Comparison of ENCODE assay signal across 1 cellular context in the genomic region with DNA sequence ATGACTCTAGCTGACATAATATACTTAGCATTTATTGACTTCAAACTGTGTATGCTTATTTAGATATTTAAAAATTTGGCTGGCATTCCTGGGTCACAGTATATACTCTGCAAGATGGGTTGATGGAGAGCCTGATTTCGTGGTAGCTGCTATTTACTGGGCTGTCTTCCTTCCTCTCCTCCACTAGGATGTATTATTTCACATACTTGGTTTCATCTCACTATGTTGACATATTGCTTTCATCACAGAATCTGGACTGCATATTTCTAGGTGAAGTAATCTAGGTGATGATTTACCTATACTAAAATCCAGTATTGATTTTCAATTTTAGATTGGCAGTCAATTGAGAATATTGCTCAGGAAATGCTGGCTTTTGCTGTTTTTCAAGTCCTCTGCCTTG.
TF ChIP-seq lines count a peak whose summit lies in the region.

No MANE protein-coding gene starts in this region.

TF ChIP-seq in GM23338, 12 proteins besides CTCF, POLR2A, EP300 and RAD21 (continued from another document):
- TF ChIP-seq ZNF462 (CRISPR knock-in tag; IDR thresholded peaks at IDR 0.05) (no peak), EZH2 (IDR thresholded peaks at IDR 0.05; ENCODE audit: low read depth, unreplicated experiment) (no peak), ZNF331 (CRISPR knock-in tag; IDR thresholded peaks at IDR 0.05; ENCODE audit: low read depth) (no peak), EZH2phosphoT487 (IDR thresholded peaks at IDR 0.05; ENCODE audit: unreplicated experiment) (no peak), JUNB (IDR thresholded peaks at IDR 0.05; ENCODE audit: unreplicated experiment) (no peak), NANOG (IDR thresholded peaks at IDR 0.05; ENCODE audit: borderline replicate concordance) (no peak), STAT1 (IDR thresholded peaks at IDR 0.05; ENCODE audit: unreplicated experiment) (no peak), POLR2AphosphoS5 (IDR thresholded peaks at IDR 0.05; ENCODE audit: low read depth) (no peak), ZNF114 (CRISPR knock-in tag; IDR thresholded peaks at IDR 0.05) (no peak)
- TF ChIP-seq, protein P1, sequence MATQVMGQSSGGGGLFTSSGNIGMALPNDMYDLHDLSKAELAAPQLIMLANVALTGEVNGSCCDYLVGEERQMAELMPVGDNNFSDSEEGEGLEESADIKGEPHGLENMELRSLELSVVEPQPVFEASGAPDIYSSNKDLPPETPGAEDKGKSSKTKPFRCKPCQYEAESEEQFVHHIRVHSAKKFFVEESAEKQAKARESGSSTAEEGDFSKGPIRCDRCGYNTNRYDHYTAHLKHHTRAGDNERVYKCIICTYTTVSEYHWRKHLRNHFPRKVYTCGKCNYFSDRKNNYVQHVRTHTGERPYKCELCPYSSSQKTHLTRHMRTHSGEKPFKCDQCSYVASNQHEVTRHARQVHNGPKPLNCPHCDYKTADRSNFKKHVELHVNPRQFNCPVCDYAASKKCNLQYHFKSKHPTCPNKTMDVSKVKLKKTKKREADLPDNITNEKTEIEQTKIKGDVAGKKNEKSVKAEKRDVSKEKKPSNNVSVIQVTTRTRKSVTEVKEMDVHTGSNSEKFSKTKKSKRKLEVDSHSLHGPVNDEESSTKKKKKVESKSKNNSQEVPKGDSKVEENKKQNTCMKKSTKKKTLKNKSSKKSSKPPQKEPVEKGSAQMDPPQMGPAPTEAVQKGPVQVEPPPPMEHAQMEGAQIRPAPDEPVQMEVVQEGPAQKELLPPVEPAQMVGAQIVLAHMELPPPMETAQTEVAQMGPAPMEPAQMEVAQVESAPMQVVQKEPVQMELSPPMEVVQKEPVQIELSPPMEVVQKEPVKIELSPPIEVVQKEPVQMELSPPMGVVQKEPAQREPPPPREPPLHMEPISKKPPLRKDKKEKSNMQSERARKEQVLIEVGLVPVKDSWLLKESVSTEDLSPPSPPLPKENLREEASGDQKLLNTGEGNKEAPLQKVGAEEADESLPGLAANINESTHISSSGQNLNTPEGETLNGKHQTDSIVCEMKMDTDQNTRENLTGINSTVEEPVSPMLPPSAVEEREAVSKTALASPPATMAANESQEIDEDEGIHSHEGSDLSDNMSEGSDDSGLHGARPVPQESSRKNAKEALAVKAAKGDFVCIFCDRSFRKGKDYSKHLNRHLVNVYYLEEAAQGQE (IDR thresholded peaks at IDR 0.05; ENCODE audit: unreplicated experiment), result no peak
